8 cellular contexts compared by ENCODE assay signal in genomic region chrX:155767101-155767878, GRCh38.
DNase-seq lines count a peak whose midpoint lies in the region; ATAC-seq and TF ChIP-seq lines count a peak whose summit lies in the region.

No MANE protein-coding gene starts in this region.

- H3K27me3 Mint-ChIP-seq in natural killer cell (ENCODE audit: low read depth in 2 of 2) = peaks cover 0 to 6% of the 10 kb centered on the region in 2 donors

- H3K27ac ChIP-seq in fibroblast of lung (ENCODE audit: insufficient read depth, low read length) = peak overlapping the region; percentile 45

- H3K27ac Mint-ChIP-seq in natural killer cell = peak overlapping the region in 1 of 2 donors; percentile 67

- H3K4me3 ChIP-seq in fibroblast of lung (replicated peaks in 1 of 4; ENCODE audit: control extremely low read depth in 1 of 4, insufficient read depth in 1 of 4, low read depth in 3 of 4, low read length in 4 of 4) = peak overlapping the region; percentile 46 to 76 (median 61)

- H3K4me1 ChIP-seq in fibroblast of lung (ENCODE audit: control insufficient read depth, extremely low read depth, insufficient read depth, low read length) = no peaks in the 10 kb centered on the region

- ATAC-seq in natural killer cell (peak in 1 of 3 donors; percentile 52), HG03571 (IDR thresholded peaks at IDR 0.05; ENCODE audit: unreplicated experiment) (no peak)

- H4K20me1 ChIP-seq in fibroblast of lung (ENCODE audit: control insufficient read depth, extremely low read depth, insufficient read depth, low read length) = no peaks in the 10 kb centered on the region

- H3K36me3 ChIP-seq in fibroblast of lung (ENCODE audit: control insufficient read depth, insufficient read depth, low read length) = no peaks in the 10 kb centered on the region

- H3K4me1 Mint-ChIP-seq in natural killer cell = peaks cover 8 to 11% of the 10 kb centered on the region in 2 donors

- peak overlapping the region; percentile 24 for H3K9ac ChIP-seq in fibroblast of lung (ENCODE audit: insufficient read depth, low read length)

- H2AFZ ChIP-seq in fibroblast of lung (ENCODE audit: low read length) = peak overlapping the region; percentile 70

- no peaks in the 10 kb centered on the region for H3K79me2 ChIP-seq in fibroblast of lung (ENCODE audit: control insufficient read depth, insufficient read depth, low read length)

- H3K4me3 Mint-ChIP-seq in natural killer cell = peak overlapping the region; percentile 77

- no peak for TF ChIP-seq CTCF in fibroblast of lung (conservative IDR thresholded peaks at IDR 0.05 in 1 of 2, IDR thresholded peaks at IDR 0.05 in 1 of 2; ENCODE audit: low read depth in 1 of 2, low read length in 2 of 2)
- no peak for TF ChIP-seq CTCF in natural killer cell (IDR thresholded peaks at IDR 0.05)

- no peaks in the 10 kb centered on the region for H3K36me3 Mint-ChIP-seq in natural killer cell

- intact Hi-C loops in natural killer cell (cut with micrococcal nuclease) = no loop called here

- H3K9me3 Mint-ChIP-seq in natural killer cell = peaks cover 0 to 2% of the 10 kb centered on the region in 2 donors

- H3K9me3 ChIP-seq in fibroblast of lung (ENCODE audit: control insufficient read depth, insufficient read depth, low read depth, low read length) = no peaks in the 10 kb centered on the region

- H3K27me3 ChIP-seq in fibroblast of lung (ENCODE audit: control insufficient read depth, insufficient read depth, low read length) = no peaks in the 10 kb centered on the region

- peak overlapping the region; percentile 66 for H3K4me2 ChIP-seq in fibroblast of lung (ENCODE audit: extremely low read depth, insufficient read depth, low read length)

- peak; percentile 84 for DNase-seq in ELR (ENCODE audit: low read depth)
- DNase-seq in NCI-H2029 (lab: John Stamatoyannopoulos, UW) = peak; percentile 55
- DNase-seq in activated T-cell treated with anti-CD3 and anti-CD28 coated beads for 24 hours (ENCODE audit: low read depth) = peak; percentile 1
- DNase-seq in fibroblast of lung (ENCODE audit: low read depth in 2 of 2) = peak; percentile 83 to 84
- DNase-seq in natural killer cell = no peak
- peak; percentile 49 for DNase-seq in ureter (ENCODE audit: low spot score)
- DNase-seq in effector CD8-positive, alpha-beta T cell (lab: John Stamatoyannopoulos, UW) = no peak

Comparison
In these comparisons a context has a peak if more than half of its experiments do, and no peak if none do; other contexts are left out.
1. DNase-seq: peak in ELR (single experiment), NCI-H2029 (single experiment), activated T-cell treated with anti-CD3 and anti-CD28 coated beads for 24 hours (single experiment), fibroblast of lung (2 of 2) and ureter (single experiment); none in natural killer cell (single experiment) and effector CD8-positive, alpha-beta T cell (single experiment).